ENCODE assay signal across 25 cellular contexts in genomic region chr10:70872281-70872680, GRCh38.
"Had no signal": no experiment of that assay in that cellular context is flagged by ENCODE, and none has a peak within 500 bp of the region (broad histone marks: within the 10 kb centered on the region; RNA-seq: fewer than 3 reads in every experiment).

No MANE protein-coding gene starts in this region.

- H3K4me1 Mint-ChIP-seq: naive B cell had no signal

- H3K27ac Mint-ChIP-seq: immature natural killer cell, mesothelial cell of epicardium had no signal

- H3K9me3 ChIP-seq: esophagus muscularis mucosa, gastroesophageal sphincter, heart left ventricle, left lung, lower lobe of right lung, mucosa of descending colon had no signal

- H3K4me1 ChIP-seq: esophagus muscularis mucosa, foreskin keratinocyte, gastroesophageal sphincter had no signal

- H3K27me3 ChIP-seq: dorsolateral prefrontal cortex, esophagus muscularis mucosa, foreskin keratinocyte, gastroesophageal sphincter, heart left ventricle, hepatocyte, left lung had no signal

- H3K4me3 Mint-ChIP-seq: immature natural killer cell, mesothelial cell of epicardium had no signal

- ATAC-seq: foreskin keratinocyte, gastroesophageal sphincter, heart left ventricle, left lung, left ventricle myocardium superior, lower lobe of right lung, mucosa of descending colon had no signal

- H3K27me3 Mint-ChIP-seq: naive B cell had no signal

- FAIRE-seq: colon, endothelial cell of umbilical vein, frontal cortex, kidney had no signal

- H3K9me3 Mint-ChIP-seq: immature natural killer cell, mesothelial cell of epicardium, naive B cell had no signal

- DNase-seq: dermis blood vessel endothelial cell; dorsolateral prefrontal cortex; effector CD4-positive, alpha-beta T cell; effector memory CD4-positive, alpha-beta T cell; foreskin keratinocyte; heart left ventricle; hypothalamus; immature natural killer cell; islet precursor cell; kidney; kidney glomerular epithelial cell; left lung; left ventricle myocardium superior; lower lobe of right lung; mesenchymal stem cell; mucosa of descending colon; naive B cell had no signal

- H3K4me3 ChIP-seq: coronary artery, dorsolateral prefrontal cortex, esophagus muscularis mucosa, gastroesophageal sphincter, heart left ventricle, hepatocyte, left lung, lower lobe of right lung, mucosa of descending colon had no signal

- H3K27ac ChIP-seq: coronary artery, dorsolateral prefrontal cortex, esophagus muscularis mucosa, foreskin keratinocyte, gastroesophageal sphincter, heart left ventricle, hepatocyte, left lung, lower lobe of right lung had no signal
